ENCODE assay signal across 2 cellular contexts in the genomic region with DNA sequence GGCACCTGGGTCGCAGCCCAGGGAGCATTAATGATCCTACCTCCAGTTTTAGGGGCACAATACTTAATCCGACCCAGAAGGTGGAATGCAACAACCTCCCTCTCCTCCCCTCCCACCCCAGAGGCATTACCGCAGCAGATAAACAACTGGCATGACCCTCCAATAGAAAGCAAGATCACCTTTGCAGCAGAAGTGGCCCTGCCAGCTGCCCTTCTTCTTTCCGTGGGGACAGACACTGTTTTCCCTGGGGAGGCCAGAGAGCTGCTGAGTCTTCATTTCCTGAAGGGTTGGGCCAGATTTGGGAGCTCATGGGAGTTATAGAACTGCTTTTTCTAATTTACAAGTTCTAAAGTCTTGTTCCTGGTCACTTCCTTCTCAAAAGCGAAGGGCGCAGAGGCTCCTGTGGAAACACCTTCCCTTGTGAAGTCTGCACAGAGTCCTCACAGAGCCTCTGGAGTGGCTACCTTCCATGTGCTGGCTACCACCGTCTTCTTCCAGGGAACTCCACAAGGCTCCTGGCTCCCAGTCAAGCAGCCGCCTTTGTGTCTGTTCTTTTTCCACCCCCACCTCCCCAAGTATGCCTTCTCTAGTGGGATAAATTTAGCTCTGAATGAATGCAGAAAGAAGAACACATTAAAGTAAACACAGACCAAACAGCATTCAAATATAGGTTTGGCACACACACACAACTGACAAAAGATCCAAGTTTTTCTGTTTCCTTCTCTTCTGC.
A peak's percentile ranks its signal among the peaks of the same experiment; 100 is the strongest.
TF ChIP-seq lines count a peak whose summit lies in the region.

No MANE protein-coding gene starts in this region.

TF ChIP-seq in IMR-90, 13 proteins besides CTCF, POLR2A, EP300 and RAD21:
- no peak for TF ChIP-seq RFX5 (IDR thresholded peaks at IDR 0.05; ENCODE audit: low read depth, low read length)
- TF ChIP-seq MXI1 (IDR thresholded peaks at IDR 0.05; ENCODE audit: borderline replicate concordance, low read depth, low read length): peak; percentile 43; the same call in 1 of the 2 replicates

TF ChIP-seq in HEK293T, 16 proteins besides CTCF, POLR2A, EP300 and RAD21:
- TF ChIP-seq, protein P1, sequence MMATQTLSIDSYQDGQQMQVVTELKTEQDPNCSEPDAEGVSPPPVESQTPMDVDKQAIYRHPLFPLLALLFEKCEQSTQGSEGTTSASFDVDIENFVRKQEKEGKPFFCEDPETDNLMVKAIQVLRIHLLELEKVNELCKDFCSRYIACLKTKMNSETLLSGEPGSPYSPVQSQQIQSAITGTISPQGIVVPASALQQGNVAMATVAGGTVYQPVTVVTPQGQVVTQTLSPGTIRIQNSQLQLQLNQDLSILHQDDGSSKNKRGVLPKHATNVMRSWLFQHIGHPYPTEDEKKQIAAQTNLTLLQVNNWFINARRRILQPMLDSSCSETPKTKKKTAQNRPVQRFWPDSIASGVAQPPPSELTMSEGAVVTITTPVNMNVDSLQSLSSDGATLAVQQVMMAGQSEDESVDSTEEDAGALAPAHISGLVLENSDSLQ (IDR thresholded peaks at IDR 0.05): no peak
- no peak for TF ChIP-seq TARDBP (IDR thresholded peaks at IDR 0.05)
- TF ChIP-seq SUZ12 (IDR thresholded peaks at IDR 0.05): no peak
- no peak for TF ChIP-seq SP1 (IDR thresholded peaks at IDR 0.05)
- TF ChIP-seq HDGF (IDR thresholded peaks at IDR 0.05; ENCODE audit: borderline replicate concordance): no peak
